ENCODE assay signal across 9 cellular contexts in the genomic region with DNA sequence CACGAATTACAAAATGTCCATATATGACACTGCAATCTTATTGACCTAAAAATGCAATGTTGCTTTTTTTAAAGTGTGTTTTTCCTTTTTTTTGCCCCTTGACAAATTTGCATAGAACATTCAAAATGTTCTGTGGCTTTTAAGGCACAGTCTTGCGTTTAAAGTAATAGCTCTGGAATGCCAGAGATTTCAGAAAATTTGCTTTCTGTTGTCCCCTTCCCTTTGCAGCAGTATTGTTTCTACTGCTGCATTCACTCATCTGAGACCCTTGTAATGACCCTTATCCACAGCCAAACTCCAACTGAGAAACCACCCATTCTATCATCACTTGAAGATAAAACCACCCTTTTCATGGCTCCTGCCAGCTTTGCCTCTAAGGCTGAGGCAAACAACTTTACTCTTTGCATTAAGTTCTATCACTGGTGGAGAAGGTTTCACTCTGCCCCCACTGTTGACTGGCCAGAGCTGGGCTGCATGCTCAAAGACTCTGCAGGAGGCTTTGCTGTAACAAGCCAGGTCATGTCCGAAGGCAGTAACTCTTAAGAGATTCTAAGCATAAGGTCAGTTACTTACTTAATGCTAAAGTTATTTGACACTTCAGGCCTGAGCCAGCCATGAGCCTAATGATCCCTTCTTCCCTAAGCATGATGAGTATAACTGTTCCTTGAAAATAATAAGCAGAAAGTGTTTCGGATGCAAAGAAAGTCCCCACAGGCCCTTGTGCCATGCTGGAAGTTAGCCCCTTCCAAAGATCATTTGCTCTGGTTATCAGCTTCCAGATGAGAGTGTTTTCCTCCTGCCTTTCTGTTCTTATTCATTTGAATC.
DNase-seq lines count a peak whose midpoint lies in the region; ATAC-seq and TF ChIP-seq lines count a peak whose summit lies in the region.
"Had no signal": no experiment of that assay in that cellular context is flagged by ENCODE, and none has a peak within 500 bp of the region (broad histone marks: within the 10 kb centered on the region; RNA-seq: fewer than 3 reads in every experiment).

No MANE protein-coding gene starts in this region.

- peaks cover 38 to 62% (median 60%) of the 10 kb centered on the region in 4 donors for H3K4me1 ChIP-seq in esophagus muscularis mucosa
- peaks cover 23% of the 10 kb centered on the region for H3K4me1 ChIP-seq in mesodermal cell (ENCODE audit: control insufficient read depth, insufficient read depth, low read length, poor library complexity, severe bottlenecking)
- no peaks in the 10 kb centered on the region for H3K4me1 ChIP-seq in urinary bladder (ENCODE audit: insufficient read depth)

- no peak for TF ChIP-seq POLR2A in esophagus muscularis mucosa (IDR thresholded peaks at IDR 0.05; ENCODE audit: low read depth)

- WGBS in esophagus muscularis mucosa = 66% methylated on average over 4 of the region's 4 CpGs
- WGBS in mesodermal cell (ENCODE audit: insufficient coverage in 2 of 2), 2 experiments = 58 to 70% methylated on average over 2 of the region's 4 CpGs
- WGBS in urinary bladder = 66% methylated on average over 4 of the region's 4 CpGs

- DNase-seq in NCI-H510A treated with DMSO at 0.1 percent for 48 hours (lab: John Stamatoyannopoulos, UW) (peak; percentile 29), NCI-H510A (lab: John Stamatoyannopoulos, UW) (no peak), esophagus muscularis mucosa (ENCODE audit: extremely low spot score) (no peak), inferior parietal cortex (ENCODE audit: extremely low spot score) (no peak), NAMALWA (ENCODE audit: low spot score) (no peak)
- DNase-seq: activated CD4-positive, alpha-beta memory T cell treated with anti-CD3 and anti-CD28 coated beads for 36 hours had no signal

- TF ChIP-seq CTCF in esophagus muscularis mucosa (IDR thresholded peaks at IDR 0.05) = no peak

- TF ChIP-seq EP300 in esophagus muscularis mucosa (IDR thresholded peaks at IDR 0.05) = no peak

- H3K27me3 ChIP-seq in esophagus muscularis mucosa = no peaks in the 10 kb centered on the region

- no peak for ATAC-seq in GM21367 (IDR thresholded peaks at IDR 0.05; ENCODE audit: unreplicated experiment)

- intact Hi-C loops in esophagus muscularis mucosa (cut with DNase I) = loop anchor here (5.0 kb wide), 2 partner anchors 92 to 107 kb away; no protein-coding TSS in a partner anchor

- H3K36me3 ChIP-seq in esophagus muscularis mucosa = peaks cover 0 to 9% (median 4%) of the 10 kb centered on the region in 4 donors
- H3K36me3 ChIP-seq in mesodermal cell (ENCODE audit: control insufficient read depth, insufficient read depth, low read length) = peaks cover 5% of the 10 kb centered on the region
- H3K36me3 ChIP-seq in urinary bladder (ENCODE audit: insufficient read depth) = no peaks in the 10 kb centered on the region

- H3K27ac ChIP-seq in esophagus muscularis mucosa (replicated peaks in 1 of 4) = peak overlapping the region; percentile 58 to 64 (median 62)
- peak overlapping the region; percentile 83 for H3K27ac ChIP-seq in mesodermal cell (ENCODE audit: low read depth, low read length, severe bottlenecking)
- peak overlapping the region; percentile 41 for H3K27ac ChIP-seq in urinary bladder (ENCODE audit: low read depth)

- H3K4me3 ChIP-seq in esophagus muscularis mucosa (no peak overlapping the region), mesodermal cell (ENCODE audit: extremely low read depth, insufficient read depth, low read length, poor library complexity, severe bottlenecking) (no peak overlapping the region), urinary bladder (ENCODE audit: low read depth, low read length) (no peak overlapping the region)

- no peaks in the 10 kb centered on the region for H3K9me3 ChIP-seq in esophagus muscularis mucosa
- no peaks in the 10 kb centered on the region for H3K9me3 ChIP-seq in mesodermal cell (ENCODE audit: control insufficient read depth, low read length)
